Comparison of ENCODE assay signal across 18 cellular contexts in the genomic region with DNA sequence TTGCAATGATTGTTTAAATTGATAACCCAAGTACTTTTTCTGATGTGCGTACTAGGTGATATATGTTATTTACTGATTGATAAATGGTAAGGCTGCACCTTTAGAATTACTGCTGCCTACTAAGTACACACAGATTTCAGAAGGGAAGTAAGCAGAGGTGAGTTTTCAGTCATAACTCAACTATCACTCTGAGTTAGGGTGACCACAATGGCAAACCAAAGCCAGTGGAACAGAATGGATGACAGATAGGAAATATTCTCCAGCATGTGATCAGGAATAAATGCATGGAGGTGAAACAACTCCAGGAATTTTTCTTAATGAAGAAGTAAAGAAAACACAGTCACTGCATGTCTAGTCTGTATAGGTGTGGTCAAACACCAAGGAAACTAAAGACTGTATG.
DNase-seq lines count a peak whose midpoint lies in the region; ATAC-seq and TF ChIP-seq lines count a peak whose summit lies in the region.
"Had no signal": no experiment of that assay in that cellular context is flagged by ENCODE, and none has a peak within 500 bp of the region (broad histone marks: within the 10 kb centered on the region; RNA-seq: fewer than 3 reads in every experiment).

No MANE protein-coding gene starts in this region.

- TF ChIP-seq CTCF in GM10266 (IDR thresholded peaks at IDR 0.05; ENCODE audit: control insufficient read depth, insufficient read depth, low read depth, missing control alignments): no peak

- ATAC-seq in GM19023 (IDR thresholded peaks at IDR 0.05; ENCODE audit: unreplicated experiment) (peak; percentile 56), HG02610 (IDR thresholded peaks at IDR 0.05; ENCODE audit: unreplicated experiment) (peak; percentile 70), HG03280 (IDR thresholded peaks at IDR 0.05; ENCODE audit: unreplicated experiment) (peak; percentile 64)
- ATAC-seq: HCT116, heart right ventricle had no signal

- DNase-seq in GM10266 (ENCODE audit: extremely low spot score): peak; percentile 8
- DNase-seq in D341Med (ENCODE audit: low spot score): no peak
- no peak for DNase-seq in hippocampal formation (lab: John Stamatoyannopoulos, UW)
- DNase-seq in CD1c-positive myeloid dendritic cell (ENCODE audit: extremely low spot score): no peak
- no peak for DNase-seq in LoVo (ENCODE audit: low spot score)
- DNase-seq: activated CD4-positive, alpha-beta T cell treated with anti-CD3 and anti-CD28 coated beads, Interleukin-2, amount 10 ng/mL, durations not matched to agents 7 days and 5 days; aorta; dermis blood vessel endothelial cell; esophagus squamous epithelium; heart right ventricle; NCI-H187 treated with DMSO at 0.1 percent for 48 hours; NCI-H748 treated with DMSO at 0.1 percent for 48 hours; stimulated activated CD4-positive, alpha-beta T cell treated with anti-CD3 and anti-CD28 coated beads, Interleukin-12 subunit alpha, Interleukin-12 subunit beta, amount 100 ng/mL, for 4 hours; substantia nigra had no signal
